Comparison of ENCODE assay signal across 9 cellular contexts in the genomic region with DNA sequence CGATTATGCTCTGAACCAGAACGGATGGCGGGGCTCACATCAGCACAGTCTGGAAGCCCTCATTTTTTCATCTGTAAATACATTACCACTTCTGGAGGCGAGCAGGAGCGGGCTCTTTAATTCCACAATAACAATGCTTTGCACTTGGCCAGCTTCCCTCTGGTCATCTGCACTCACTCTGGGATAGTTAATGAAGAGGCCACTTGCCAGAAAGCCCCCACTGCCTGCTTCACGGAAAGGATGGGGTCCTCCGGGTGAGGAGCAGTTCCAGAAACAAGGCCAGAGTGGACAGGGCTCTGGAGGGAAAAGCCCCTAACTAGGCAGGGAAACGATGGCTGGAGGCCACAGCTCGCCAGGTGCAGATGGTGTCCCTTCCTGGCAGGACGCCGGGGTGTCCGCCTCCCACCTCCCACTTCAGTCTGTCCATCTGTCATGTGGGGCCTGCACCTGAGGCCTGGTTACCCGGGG. TPM values are rescaled to one million over a fixed set of nuclear protein-coding genes. Genes with fewer than 3 reads are reported as not detected.
DNase-seq lines count a peak whose midpoint lies in the region; TF ChIP-seq lines count a peak whose summit lies in the region.
"Had no signal": no experiment of that assay in that cellular context is flagged by ENCODE, and none has a peak within 500 bp of the region (broad histone marks: within the 10 kb centered on the region; RNA-seq: fewer than 3 reads in every experiment).

No MANE protein-coding gene starts in this region.

- POLR2A ChIA-PET in HEK293T (lab: Yijun Ruan, JAX): no interaction called here

- H3K4me1 ChIP-seq in SJSA1 (replicated peaks): peaks cover 50% of the 10 kb centered on the region
- peaks cover 28% of the 10 kb centered on the region for H3K4me1 ChIP-seq in parathyroid adenoma

- H3K27ac ChIP-seq in SJSA1: peak overlapping the region; percentile 80
- peak overlapping the region; percentile 59 for H3K27ac ChIP-seq in parathyroid adenoma

- peaks cover 3% of the 10 kb centered on the region; the same call in 1 of the 2 replicates for H3K9me3 ChIP-seq in SJSA1 (replicated peaks)
- H3K9me3 ChIP-seq in parathyroid adenoma (ENCODE audit: control insufficient read depth, low read length): no peaks in the 10 kb centered on the region

- H3K4me3 ChIP-seq in GM06990 (replicated peaks; ENCODE audit: low read depth, low read length) (peak overlapping the region; percentile 83), SJSA1 (peak overlapping the region; percentile 99), fibroblast of villous mesenchyme (ENCODE audit: low read depth, low read length) (peak overlapping the region; percentile 96), parathyroid adenoma (ENCODE audit: low read depth, low read length) (peak overlapping the region; percentile 96)

- H3K36me3 ChIP-seq in GM06990 (ENCODE audit: control insufficient read depth, insufficient read depth, low read length) (no peaks in the 10 kb centered on the region), SJSA1 (peaks cover 55% of the 10 kb centered on the region), parathyroid adenoma (ENCODE audit: control insufficient read depth, insufficient read depth, low read length) (no peaks in the 10 kb centered on the region)

- peaks cover 32% of the 10 kb centered on the region for H3K79me2 ChIP-seq in parathyroid adenoma

- DNase-seq in GM06990 (ENCODE audit: extremely low read depth, insufficient read length): no peak
- peak; percentile 38 to 45 for DNase-seq in SJSA1 (ENCODE audit: low read depth in 1 of 2, low spot score in 2 of 2)
- DNase-seq in fibroblast of villous mesenchyme (ENCODE audit: low read depth): peak; percentile 65
- DNase-seq in NCI-H128 (lab: John Stamatoyannopoulos, UW; ENCODE audit: unreplicated experiment): no peak
- DNase-seq in HEK293T (ENCODE audit: extremely low spot score): no peak
- no peak for DNase-seq in SIG-M5 (lab: John Stamatoyannopoulos, UW)
- DNase-seq in GM10266 (ENCODE audit: extremely low spot score): no peak

- peak overlapping the region; percentile 75 for H2AFZ ChIP-seq in parathyroid adenoma

- no peak overlapping the region for H3K9ac ChIP-seq in parathyroid adenoma

- CTCF ChIA-PET in HEK293T (lab: Yijun Ruan, JAX): no interaction called here

- peak overlapping the region; percentile 92 for H3K4me2 ChIP-seq in parathyroid adenoma (ENCODE audit: low read length)

- H3K27me3 ChIP-seq in GM06990 (replicated peaks; ENCODE audit: control insufficient read depth, insufficient read depth, low read length) (no peaks in the 10 kb centered on the region), SJSA1 (replicated peaks) (no peaks in the 10 kb centered on the region), parathyroid adenoma (ENCODE audit: control insufficient read depth, insufficient read depth, low read length) (no peaks in the 10 kb centered on the region)

- TF ChIP-seq CTCF in GM06990 (IDR thresholded peaks at IDR 0.05; ENCODE audit: insufficient read depth, low read length, poor library complexity, severe bottlenecking) (no peak), fibroblast of villous mesenchyme (IDR thresholded peaks at IDR 0.05; ENCODE audit: insufficient read depth, low read depth, low read length) (no peak), parathyroid adenoma (IDR thresholded peaks at IDR 0.05) (no peak), GM10266 (IDR thresholded peaks at IDR 0.05; ENCODE audit: control insufficient read depth, insufficient read depth, low read depth, missing control alignments) (no peak)

TF ChIP-seq in HEK293T, 16 proteins besides CTCF, POLR2A, EP300 and RAD21:
- no peak for TF ChIP-seq BHLHE40 (IDR thresholded peaks at IDR 0.05; ENCODE audit: borderline replicate concordance)
- no peak for TF ChIP-seq ARNT (IDR thresholded peaks at IDR 0.05)
- no peak for TF ChIP-seq PKNOX1 (IDR thresholded peaks at IDR 0.05)
- TF ChIP-seq ZNF384 (IDR thresholded peaks at IDR 0.05): no peak
- TF ChIP-seq FOXK2 (IDR thresholded peaks at IDR 0.05): no peak
- no peak for TF ChIP-seq HDGF (IDR thresholded peaks at IDR 0.05; ENCODE audit: borderline replicate concordance)
- TF ChIP-seq CTBP1 (IDR thresholded peaks at IDR 0.05; ENCODE audit: borderline replicate concordance): no peak
- no peak for TF ChIP-seq SP1 (IDR thresholded peaks at IDR 0.05)
- no peak for TF ChIP-seq L3MBTL2 (conservative IDR thresholded peaks at IDR 0.05)
- no peak for TF ChIP-seq SUZ12 (IDR thresholded peaks at IDR 0.05)
- no peak for TF ChIP-seq TARDBP (IDR thresholded peaks at IDR 0.05)
- TF ChIP-seq ELF4 (IDR thresholded peaks at IDR 0.05): no peak
- no peak for TF ChIP-seq FOXA1 (IDR thresholded peaks at IDR 0.05)
- no peak for TF ChIP-seq FOXM1 (IDR thresholded peaks at IDR 0.05; ENCODE audit: borderline replicate concordance)
- no peak for TF ChIP-seq NFRKB (IDR thresholded peaks at IDR 0.05)
- no peak for TF ChIP-seq LEF1 (IDR thresholded peaks at IDR 0.05; ENCODE audit: borderline replicate concordance)
TF ChIP-seq in HEK293T: peak in this region for 0.

RNA-seq across cellular contexts. Expression of gene BCAR1, which starts 13.1 kb away (rescaled TPM):
- total RNA-seq in SJSA1 (2014; rRNA removed; shearing (Covaris generic)): 86.6 and 93.5 TPM in 2 replicates
- total RNA-seq in fibroblast of villous mesenchyme: 87.2 and 120 TPM in 2 replicates

RNA-seq across cellular contexts. Expression of gene CTRB1, which starts 45.8 kb away (rescaled TPM):
- not detected in 2 replicates for total RNA-seq in SJSA1 (2014; rRNA removed; shearing (Covaris generic))
- not detected in 2 replicates for total RNA-seq in fibroblast of villous mesenchyme
- total RNA-seq: NCI-H460 had no signal

RNA-seq across cellular contexts. Expression of gene CTRB2, which starts 57.6 kb away (rescaled TPM):
- total RNA-seq in SJSA1 (2014; rRNA removed; shearing (Covaris generic)): not detected in 2 replicates
- not detected in 2 replicates for total RNA-seq in fibroblast of villous mesenchyme
- total RNA-seq: NCI-H460 had no signal

Comparison
In these comparisons a context has a peak if more than half of its experiments do, and no peak if none do; other contexts are left out.
1. DNase-seq: peak in SJSA1 (2 of 2) and fibroblast of villous mesenchyme (single experiment); none in GM06990 (single experiment), NCI-H128 (single experiment), HEK293T (single experiment), SIG-M5 (single experiment) and GM10266 (single experiment).
2. Peak in every context shown above with its lines, with median percentiles within 50 percentile points of each other: H3K4me3 ChIP-seq.